In genomic region chr22:16789860-16790493, GRCh38 we compare ENCODE assay signal across 31 cellular contexts. TPM values are rescaled to one million over a fixed set of nuclear protein-coding genes. Genes with fewer than 3 reads are reported as not detected.
"Had no signal": no experiment of that assay in that cellular context is flagged by ENCODE, and none has a peak within 500 bp of the region (broad histone marks: within the 10 kb centered on the region; RNA-seq: fewer than 3 reads in every experiment).

No MANE protein-coding gene starts in this region.

- H3K4me3 Mint-ChIP-seq: activated naive CD4-positive, alpha-beta T cell treated with anti-CD3 and anti-CD28 coated beads for 36 hours; dendritic cell treated with granulocyte-macrophage colony-stimulating factor and Interleukin-4, amounts not matched to agents 40 ng/mL and 50 ng/mL, for 4 days; endodermal cell; mesothelial cell of epicardium; naive B cell; stimulated activated effector memory CD8-positive, alpha-beta T cell treated with anti-CD3 and anti-CD28 coated beads, Interleukin-12 subunit alpha, Interleukin-12 subunit beta, amount 100 ng/mL, for 72 hours; stimulated activated naive CD8-positive, alpha-beta T cell treated with anti-CD3 and anti-CD28 coated beads, Interleukin-15, Interleukin-2, amounts not matched to agents 100 ng/mL and 50 ng/mL, for 24 hours; type B pancreatic cell had no signal

- H3K36me3 ChIP-seq: heart left ventricle, ovary, prostate gland, sigmoid colon, thoracic aorta, vagina had no signal

- DNase-seq: activated CD4-positive, alpha-beta T cell treated with anti-CD3 and anti-CD28 coated beads for 48 hours; activated CD4-positive, alpha-beta T cell treated with anti-CD3 and anti-CD28 coated beads, Interleukin-2, amount 50 U/mL, for 48 hours; activated CD8-positive, alpha-beta memory T cell treated with anti-CD3 and anti-CD28 coated beads for 24 hours; activated effector memory CD4-positive, alpha-beta T cell treated with Interleukin-2 at 50 U/mL for 16 hours; activated naive CD4-positive, alpha-beta T cell treated with anti-CD3 and anti-CD28 coated beads for 36 hours; amygdala; caudate nucleus; endodermal cell; foreskin fibroblast; heart left ventricle; hypothalamus; naive B cell; ovary; retina; sigmoid colon; small intestine; stimulated activated CD4-positive, alpha-beta T cell treated with anti-CD3 and anti-CD28 coated beads, Interleukin-4, amount 100 ng/mL, for 24 hours had no signal

- H3K9me3 ChIP-seq: heart left ventricle, ovary, prostate gland, thoracic aorta, vagina had no signal

- H3K27me3 ChIP-seq: heart left ventricle, ovary, sigmoid colon, vagina had no signal

- H3K4me1 Mint-ChIP-seq: mesothelial cell of epicardium; naive B cell; stimulated activated effector memory CD8-positive, alpha-beta T cell treated with anti-CD3 and anti-CD28 coated beads, Interleukin-12 subunit alpha, Interleukin-12 subunit beta, amount 100 ng/mL, for 72 hours had no signal

- H3K4me1 ChIP-seq: heart left ventricle, prostate gland, sigmoid colon, vagina had no signal

- H3K27ac Mint-ChIP-seq: activated naive CD4-positive, alpha-beta T cell treated with anti-CD3 and anti-CD28 coated beads for 36 hours; dendritic cell treated with granulocyte-macrophage colony-stimulating factor and Interleukin-4, amounts not matched to agents 40 ng/mL and 50 ng/mL, for 4 days; endodermal cell; mesothelial cell of epicardium; naive B cell; stimulated activated effector memory CD8-positive, alpha-beta T cell treated with anti-CD3 and anti-CD28 coated beads, Interleukin-12 subunit alpha, Interleukin-12 subunit beta, amount 100 ng/mL, for 72 hours; stimulated activated naive CD8-positive, alpha-beta T cell treated with anti-CD3 and anti-CD28 coated beads, Interleukin-15, Interleukin-2, amounts not matched to agents 100 ng/mL and 50 ng/mL, for 24 hours; type B pancreatic cell had no signal

- H3K36me3 Mint-ChIP-seq: mesothelial cell of epicardium; stimulated activated effector memory CD8-positive, alpha-beta T cell treated with anti-CD3 and anti-CD28 coated beads, Interleukin-12 subunit alpha, Interleukin-12 subunit beta, amount 100 ng/mL, for 72 hours; type B pancreatic cell had no signal

- H3K9me3 Mint-ChIP-seq: activated naive CD4-positive, alpha-beta T cell treated with anti-CD3 and anti-CD28 coated beads for 36 hours; dendritic cell treated with granulocyte-macrophage colony-stimulating factor and Interleukin-4, amounts not matched to agents 40 ng/mL and 50 ng/mL, for 4 days; endodermal cell; stimulated activated effector memory CD8-positive, alpha-beta T cell treated with anti-CD3 and anti-CD28 coated beads, Interleukin-12 subunit alpha, Interleukin-12 subunit beta, amount 100 ng/mL, for 72 hours; stimulated activated naive CD8-positive, alpha-beta T cell treated with anti-CD3 and anti-CD28 coated beads, Interleukin-15, Interleukin-2, amounts not matched to agents 100 ng/mL and 50 ng/mL, for 24 hours; type B pancreatic cell had no signal

- H3K27ac ChIP-seq: heart left ventricle, ovary, prostate gland, sigmoid colon, thoracic aorta, vagina, VCaP had no signal

- H3K4me3 ChIP-seq: heart left ventricle, ovary, prostate gland, sigmoid colon, thoracic aorta, vagina had no signal

- H3K27me3 Mint-ChIP-seq: dendritic cell treated with granulocyte-macrophage colony-stimulating factor and Interleukin-4, amounts not matched to agents 40 ng/mL and 50 ng/mL, for 4 days; type B pancreatic cell had no signal

RNA-seq across cellular contexts. Expression of gene XKR3, which starts 35.2 kb away (rescaled TPM):
- total RNA-seq: activated naive CD4-positive, alpha-beta T cell treated with anti-CD3 and anti-CD28 coated beads for 36 hours; endodermal cell; esophagus mucosa; kidney epithelial cell; lower leg skin; mesothelial cell of epicardium; ovary; sigmoid colon; subcutaneous adipose tissue; thoracic aorta; vagina had no signal
- polyA plus RNA-seq: heart left ventricle, neural cell, ovary, small intestine had no signal
